In genomic region chr19:530133-531008, GRCh38 we compare ENCODE assay signal across 10 cellular contexts. TPM values are rescaled to one million over a fixed set of nuclear protein-coding genes. Genes with fewer than 3 reads are reported as not detected.
DNase-seq lines count a peak whose midpoint lies in the region; ATAC-seq and TF ChIP-seq lines count a peak whose summit lies in the region.
"Had no signal": no experiment of that assay in that cellular context is flagged by ENCODE, and none has a peak within 500 bp of the region (broad histone marks: within the 10 kb centered on the region; RNA-seq: fewer than 3 reads in every experiment).

No MANE protein-coding gene starts in this region.

- H3K4me3 ChIP-seq in astrocyte of the spinal cord (ENCODE audit: low read depth, low read length) (peak overlapping the region; percentile 63), right lobe of liver (peak overlapping the region; percentile 62 to 87 (median 76)), thyroid gland (replicated peaks in 1 of 3) (peak overlapping the region in 2 of 3 donors; percentile 60 to 95)

- 37% methylated on average over 17 of the region's 38 CpGs for WGBS in right lobe of liver (ENCODE audit: insufficient coverage, low coverage, low lambda C conversion rate, missing lambda C conversion rate)
- WGBS in thyroid gland, 2 donors = 59 to 62% methylated on average over 26 to 28 of the region's 38 CpGs

- TF ChIP-seq POLR2A in right lobe of liver (IDR thresholded peaks at IDR 0.05) = no peak
- no peak for TF ChIP-seq POLR2A in thyroid gland (IDR thresholded peaks at IDR 0.05)

- H3K4me1 Mint-ChIP-seq in activated T-cell treated with anti-CD3 and anti-CD28 coated beads, Interleukin-2, amount 50 U/mL, for 4 hours (ENCODE audit: low read depth) = peaks cover 22% of the 10 kb centered on the region

- no peaks in the 10 kb centered on the region for H3K9me3 Mint-ChIP-seq in activated T-cell treated with anti-CD3 and anti-CD28 coated beads, Interleukin-2, amount 50 U/mL, for 4 hours

- H3K27ac ChIP-seq in right lobe of liver (peak overlapping the region; percentile 57 to 95 (median 88)), thyroid gland (peak overlapping the region in 2 of 3 donors; percentile 87 to 97)

- no peak for TF ChIP-seq CTCF in astrocyte of the spinal cord (IDR thresholded peaks at IDR 0.05; ENCODE audit: low read depth, low read length)
- TF ChIP-seq CTCF in right lobe of liver (IDR thresholded peaks at IDR 0.05) = no peak
- TF ChIP-seq CTCF in thyroid gland (IDR thresholded peaks at IDR 0.05) = no peak

- H3K36me3 ChIP-seq in right lobe of liver (no peaks in the 10 kb centered on the region), thyroid gland (no peaks in the 10 kb centered on the region)

- peaks cover 0 to 19% (median 9%) of the 10 kb centered on the region in 4 donors for H3K4me1 ChIP-seq in right lobe of liver
- H3K4me1 ChIP-seq in thyroid gland = peaks cover 22 to 27% of the 10 kb centered on the region in 2 donors

- peaks cover 2% of the 10 kb centered on the region for H3K27me3 Mint-ChIP-seq in activated T-cell treated with anti-CD3 and anti-CD28 coated beads, Interleukin-2, amount 50 U/mL, for 4 hours (ENCODE audit: low read depth)

- intact Hi-C loops in right lobe of liver (cut with DNase I) (no loop called here), thyroid gland (cut with DNase I) (no loop called here)

- no peak for DNase-seq in activated T-cell treated with anti-CD3 and anti-CD28 coated beads, Interleukin-2, amount 50 U/mL, for 4 hours
- no peak for DNase-seq in activated T-cell treated with anti-CD3 and anti-CD28 coated beads, Interleukin-2, amount 50 U/mL, for 48 hours
- no peak for DNase-seq in astrocyte of the spinal cord (ENCODE audit: low read depth, low spot score)
- peak in 1 of 3 donors; percentile 32 for DNase-seq in right lobe of liver
- no peak for DNase-seq in thyroid gland
- no peak for DNase-seq in OCI-M2 (lab: John Stamatoyannopoulos, UW; ENCODE audit: unreplicated experiment)
- no peak for DNase-seq in DMS 273 treated with DMSO at 0.1 percent for 48 hours (lab: John Stamatoyannopoulos, UW)

- H3K4me3 Mint-ChIP-seq in activated T-cell treated with anti-CD3 and anti-CD28 coated beads, Interleukin-2, amount 50 U/mL, for 4 hours = peak overlapping the region; percentile 83

- no peaks in the 10 kb centered on the region for H3K36me3 Mint-ChIP-seq in activated T-cell treated with anti-CD3 and anti-CD28 coated beads, Interleukin-2, amount 50 U/mL, for 4 hours (ENCODE audit: insufficient read depth)

- no peaks in the 10 kb centered on the region for H3K9me3 ChIP-seq in right lobe of liver
- H3K9me3 ChIP-seq in thyroid gland = no peaks in the 10 kb centered on the region

- ATAC-seq in activated T-cell treated with anti-CD3 and anti-CD28 coated beads, Interleukin-2, amount 50 U/mL, for 4 hours = no peak
- ATAC-seq in right lobe of liver (peak; percentile 10 to 46 (median 30)), GM21526 (IDR thresholded peaks at IDR 0.05; ENCODE audit: low FRiP score, unreplicated experiment) (no peak)

- H3K27me3 ChIP-seq in right lobe of liver (no peaks in the 10 kb centered on the region), thyroid gland (no peaks in the 10 kb centered on the region)

- in situ Hi-C loops in astrocyte of the spinal cord (cut with HindIII; ENCODE audit: low sequenced_read_pairs) = no loop called here

RNA-seq across cellular contexts. Expression of gene CDC34, which starts 1.2 kb away (rescaled TPM):
- 10 to 100 TPM; 42.1 to 48.7 (median 45.7) TPM for total RNA-seq in activated T-cell treated with anti-CD3 and anti-CD28 coated beads, Interleukin-2, amount 50 U/mL, for 4 hours
- 10 to 100 TPM; 44.8 to 81.8 (median 49.5) TPM for total RNA-seq in right lobe of liver
- 10 to 100 TPM; 44.8 to 64.7 (median 48.2) TPM for total RNA-seq in thyroid gland

RNA-seq across cellular contexts. Expression of gene GZMM, which starts 13.5 kb away (rescaled TPM):
- 10 to 100 TPM; 53.2 to 71.8 (median 65.8) TPM for total RNA-seq in activated T-cell treated with anti-CD3 and anti-CD28 coated beads, Interleukin-2, amount 50 U/mL, for 4 hours
- under 1 TPM in 3 of 6 experiments, not detected in 3; 0.59 to 0.95 (median 0.74) TPM for total RNA-seq in right lobe of liver
- total RNA-seq in thyroid gland = 1 to 10 TPM in 1 of 4 donors, under 1 TPM in 1, not detected in 2; 0.78 to 1.9 TPM
- total RNA-seq: cerebellum, HT1080 had no signal

RNA-seq across cellular contexts. Expression of gene TPGS1, which starts 23.1 kb away (rescaled TPM):
- total RNA-seq in activated T-cell treated with anti-CD3 and anti-CD28 coated beads, Interleukin-2, amount 50 U/mL, for 4 hours = 10 to 100 TPM; 21.9 to 22.8 (median 22.6) TPM
- total RNA-seq in right lobe of liver (10 to 100 TPM in 3 of 6 experiments, 1 to 10 TPM in 3; 8.2 to 42.2 (median 10.3) TPM), thyroid gland (100 to 1,000 TPM in 2 of 4 donors, 10 to 100 TPM in 2; 50.8 to 147 (median 99.6) TPM)

RNA-seq across cellular contexts. Expression of gene MADCAM1, which starts 34.1 kb away (rescaled TPM):
- under 1 TPM; 0.18 to 0.26 (median 0.19) TPM for total RNA-seq in activated T-cell treated with anti-CD3 and anti-CD28 coated beads, Interleukin-2, amount 50 U/mL, for 4 hours
- total RNA-seq in right lobe of liver (under 1 TPM; 0.11 to 0.69 (median 0.31) TPM), thyroid gland (1 to 10 TPM in 1 of 4 donors, under 1 TPM in 1, not detected in 2; 0.56 to 3.1 TPM)
- total RNA-seq: HT1080 had no signal

RNA-seq across cellular contexts. Expression of gene BSG, which starts 42.0 kb away (rescaled TPM):
- 100 to 1,000 TPM; 241 to 277 (median 250) TPM for total RNA-seq in activated T-cell treated with anti-CD3 and anti-CD28 coated beads, Interleukin-2, amount 50 U/mL, for 4 hours
- 100 to 1,000 TPM in 4 of 6 experiments, 10 to 100 TPM in 2; 88.6 to 369 (median 124) TPM for total RNA-seq in right lobe of liver
- 100 to 1,000 TPM; 349 to 702 (median 569) TPM for total RNA-seq in thyroid gland

Comparison
In these comparisons a context has a peak if more than half of its experiments do, and no peak if none do; other contexts are left out.
1. ATAC-seq: peak in right lobe of liver (4 of 4); none in activated T-cell treated with anti-CD3 and anti-CD28 coated beads, Interleukin-2, amount 50 U/mL, for 4 hours (0 of 2) and GM21526 (single experiment).
2. RNA of gene GZMM, which starts 13.5 kb away (total RNA-seq): 53.2 to 71.8 TPM in activated T-cell treated with anti-CD3 and anti-CD28 coated beads, Interleukin-2, amount 50 U/mL, for 4 hours; 0.78 to 1.9 TPM in thyroid gland and 0.59 to 0.95 TPM in right lobe of liver; every median in the first group is over 10 times any median in the second.
3. Peak in every context shown above with its lines, with median percentiles within 50 percentile points of each other: H3K4me3 ChIP-seq.